ENCODE assay signal across 9 cellular contexts in genomic region chr1:2415801-2416208, GRCh38. TPM values are rescaled to one million over a fixed set of nuclear protein-coding genes. Genes with fewer than 3 reads are reported as not detected.
DNase-seq lines count a peak whose midpoint lies in the region; TF ChIP-seq lines count a peak whose summit lies in the region.
"Had no signal": no experiment of that assay in that cellular context is flagged by ENCODE, and none has a peak within 500 bp of the region (broad histone marks: within the 10 kb centered on the region; RNA-seq: fewer than 3 reads in every experiment).

No MANE protein-coding gene starts in this region.

- H3K36me3 Mint-ChIP-seq in activated naive CD4-positive, alpha-beta T cell treated with anti-CD3 and anti-CD28 coated beads, Interleukin-2, amount 10 ng/mL, durations not matched to agents 7 days and 5 days = peaks cover 7% of the 10 kb centered on the region
- no peaks in the 10 kb centered on the region for H3K36me3 Mint-ChIP-seq in glutamatergic neuron (ENCODE audit: unreplicated experiment)

- TF ChIP-seq CTCF in OCI-LY7 (conservative IDR thresholded peaks at IDR 0.05; ENCODE audit: low read length) (peak; percentile 53), glutamatergic neuron (IDR thresholded peaks at IDR 0.05; ENCODE audit: partially characterized antibody, unreplicated experiment) (no peak)

- no peaks in the 10 kb centered on the region for H3K9me3 ChIP-seq in OCI-LY7 (ENCODE audit: low read length)

- H2AFZ ChIP-seq in OCI-LY7 (ENCODE audit: low read length) = no peak overlapping the region

- H3K36me3 ChIP-seq in OCI-LY7 (ENCODE audit: insufficient read depth, low read length) = no peaks in the 10 kb centered on the region

- peaks cover 50% of the 10 kb centered on the region for H3K4me1 Mint-ChIP-seq in activated naive CD4-positive, alpha-beta T cell treated with anti-CD3 and anti-CD28 coated beads, Interleukin-2, amount 10 ng/mL, durations not matched to agents 7 days and 5 days
- peaks cover 12% of the 10 kb centered on the region for H3K4me1 Mint-ChIP-seq in glutamatergic neuron (ENCODE audit: low read depth, unreplicated experiment)

- peak; percentile 73 for DNase-seq in OCI-LY7 (ENCODE audit: low spot score)
- peak; percentile 76 for DNase-seq in activated naive CD4-positive, alpha-beta T cell treated with anti-CD3 and anti-CD28 coated beads, Interleukin-2, amount 10 ng/mL, durations not matched to agents 7 days and 5 days
- peak; percentile 31 for DNase-seq in stimulated activated CD4-positive, alpha-beta T cell treated with anti-CD3 and anti-CD28 coated beads, Interleukin-4, amount 100 ng/mL, for 1 hour
- DNase-seq in NCI-H446 (lab: John Stamatoyannopoulos, UW) = no peak
- DNase-seq in DMS 273 (lab: John Stamatoyannopoulos, UW; ENCODE audit: unreplicated experiment) = no peak
- no peak for DNase-seq in glutamatergic neuron
- no peak for DNase-seq in NCI-H2196 treated with DMSO at 0.1 percent for 48 hours (lab: John Stamatoyannopoulos, UW; ENCODE audit: unreplicated experiment)
- DNase-seq: hippocampal formation had no signal

- no TSS peak for BruUV-seq in OCI-LY7 (replicated peaks; lab: Mats Ljungman, UMichigan)

- H3K9me3 Mint-ChIP-seq in activated naive CD4-positive, alpha-beta T cell treated with anti-CD3 and anti-CD28 coated beads, Interleukin-2, amount 10 ng/mL, durations not matched to agents 7 days and 5 days = no peaks in the 10 kb centered on the region
- peaks cover 3% of the 10 kb centered on the region for H3K9me3 Mint-ChIP-seq in glutamatergic neuron (ENCODE audit: unreplicated experiment)

- H3K4me3 ChIP-seq in GM08714 (ENCODE audit: low read length) (peak overlapping the region; percentile 54; the same call in 1 of the 2 replicates), OCI-LY7 (ENCODE audit: low read depth, low read length, poor library complexity, severe bottlenecking) (peak overlapping the region; percentile 55)

- H3K4me1 ChIP-seq in OCI-LY7 (ENCODE audit: insufficient read depth, low read length, poor library complexity, severe bottlenecking) = peaks cover 44% of the 10 kb centered on the region

- POLR2A ChIA-PET in OCI-LY7 (lab: Charles Lee) = interaction anchor here (1.4 kb wide), 1 partner anchor 170 kb away, joined by 5 read pairs; no protein-coding TSS in a partner anchor

- peak overlapping the region; percentile 91 for H3K4me2 ChIP-seq in OCI-LY7 (ENCODE audit: low read length)

- H3K27me3 Mint-ChIP-seq in activated naive CD4-positive, alpha-beta T cell treated with anti-CD3 and anti-CD28 coated beads, Interleukin-2, amount 10 ng/mL, durations not matched to agents 7 days and 5 days = no peaks in the 10 kb centered on the region
- peaks cover 6% of the 10 kb centered on the region for H3K27me3 Mint-ChIP-seq in glutamatergic neuron (ENCODE audit: unreplicated experiment)

- H3K9me2 ChIP-seq in OCI-LY7 (ENCODE audit: insufficient read depth, low read length) = no peaks in the 10 kb centered on the region

- intact Hi-C loops in OCI-LY7 (cut with micrococcal nuclease; ENCODE audit: unreplicated experiment) = loop anchor here (2.0 kb wide), 1 partner anchor 169 kb away; no protein-coding TSS in a partner anchor

- H3K27ac Mint-ChIP-seq in activated naive CD4-positive, alpha-beta T cell treated with anti-CD3 and anti-CD28 coated beads, Interleukin-2, amount 10 ng/mL, durations not matched to agents 7 days and 5 days = peak overlapping the region; percentile 90
- H3K27ac Mint-ChIP-seq in glutamatergic neuron (ENCODE audit: unreplicated experiment) = no peak overlapping the region

- H3K27ac ChIP-seq in OCI-LY7 (ENCODE audit: low read depth, low read length, poor library complexity, severe bottlenecking) = peak overlapping the region; percentile 45

- no peaks in the 10 kb centered on the region for H3K79me2 ChIP-seq in OCI-LY7 (ENCODE audit: insufficient read depth, low read depth, low read length)

- H4K20me1 ChIP-seq in OCI-LY7 (ENCODE audit: insufficient read depth, low read length) = no peaks in the 10 kb centered on the region

- CTCF ChIA-PET in OCI-LY7 (lab: Charles Lee; ENCODE audit: unreplicated experiment) = interaction anchor here (1.2 kb wide), 1 partner anchor 131 kb away, joined by 3 read pairs; no protein-coding TSS in a partner anchor
- CTCF ChIA-PET in activated naive CD4-positive, alpha-beta T cell treated with anti-CD3 and anti-CD28 coated beads, Interleukin-2, amount 10 ng/mL, durations not matched to agents 7 days and 5 days (lab: Charles Lee) = interaction anchor here (0.7 to 2.5 kb wide), 15 partner anchors 11 to 371 kb away, joined by 3 to 11 read pairs (median 5); partner anchors contain the start of genes FAAP20, PANK4 and TNFRSF14

- peak overlapping the region; percentile 80 for H3K4me3 Mint-ChIP-seq in activated naive CD4-positive, alpha-beta T cell treated with anti-CD3 and anti-CD28 coated beads, Interleukin-2, amount 10 ng/mL, durations not matched to agents 7 days and 5 days
- no peak overlapping the region for H3K4me3 Mint-ChIP-seq in glutamatergic neuron (ENCODE audit: unreplicated experiment)

RNA-seq across cellular contexts. Expression of gene PEX10, which starts 3.4 kb away (rescaled TPM):
- 22.6 and 23.3 TPM in 2 replicates for total RNA-seq in OCI-LY7 (2014; rRNA removed; shearing (Covaris generic))
- total RNA-seq in OCI-LY7 (2022) (19.4 and 24.5 TPM in 2 replicates), glutamatergic neuron (ENCODE audit: unreplicated experiment) (14.0 TPM)

RNA-seq across cellular contexts. Expression of gene RER1, which starts 24.2 kb away (rescaled TPM):
- total RNA-seq in OCI-LY7 (2014; rRNA removed; shearing (Covaris generic)) = 54.4 and 60.5 TPM in 2 replicates
- total RNA-seq in OCI-LY7 (2022) (113 and 138 TPM in 2 replicates), glutamatergic neuron (ENCODE audit: unreplicated experiment) (93.0 TPM)

RNA-seq across cellular contexts. Expression of gene MORN1, which starts 24.5 kb away (rescaled TPM):
- total RNA-seq in OCI-LY7 (2014; rRNA removed; shearing (Covaris generic)) = 13.1 and 19.4 TPM in 2 replicates
- total RNA-seq in OCI-LY7 (2022) (23.6 and 29.7 TPM in 2 replicates), glutamatergic neuron (ENCODE audit: unreplicated experiment) (10.8 TPM)

Comparison
In these comparisons a context has a peak if more than half of its experiments do, and no peak if none do; other contexts are left out.
1. DNase-seq: peak in OCI-LY7 (single experiment), activated naive CD4-positive, alpha-beta T cell treated with anti-CD3 and anti-CD28 coated beads, Interleukin-2, amount 10 ng/mL, durations not matched to agents 7 days and 5 days (single experiment) and stimulated activated CD4-positive, alpha-beta T cell treated with anti-CD3 and anti-CD28 coated beads, Interleukin-4, amount 100 ng/mL, for 1 hour (single experiment); none in NCI-H446 (0 of 2), DMS 273 (single experiment), glutamatergic neuron (single experiment) and NCI-H2196 treated with DMSO at 0.1 percent for 48 hours (single experiment).